ENCODE assay signal across 17 cellular contexts in the genomic region with DNA sequence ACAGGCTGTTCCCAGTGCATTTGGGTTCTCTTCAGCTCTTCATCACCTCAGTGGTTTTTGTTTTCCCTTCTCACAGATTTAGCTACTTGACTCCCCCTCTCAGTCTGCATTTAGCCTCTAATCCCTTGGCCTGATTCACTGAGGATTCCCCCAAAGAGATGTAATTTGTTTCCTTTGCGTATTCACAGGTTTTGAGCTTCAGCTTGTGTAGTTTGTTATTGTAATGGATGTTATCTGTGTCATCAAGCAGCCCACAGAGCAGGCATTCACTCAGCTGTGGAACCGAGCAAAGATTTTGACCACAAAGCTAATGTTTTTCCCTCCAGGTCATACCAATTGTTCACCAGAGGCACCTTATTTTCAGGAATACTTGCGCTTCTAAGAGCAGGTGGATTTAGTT. TPM values are rescaled to one million over a fixed set of nuclear protein-coding genes. Genes with fewer than 3 reads are reported as not detected.
A peak's percentile ranks its signal among the peaks of the same experiment; 100 is the strongest.
DNase-seq lines count a peak whose midpoint lies in the region; ATAC-seq and TF ChIP-seq lines count a peak whose summit lies in the region.
"Had no signal": no experiment of that assay in that cellular context is flagged by ENCODE, and none has a peak within 500 bp of the region (broad histone marks: within the 10 kb centered on the region; RNA-seq: fewer than 3 reads in every experiment).

No MANE protein-coding gene starts in this region.

- H3K36me3 Mint-ChIP-seq in activated CD4-positive, alpha-beta T cell treated with anti-CD3 and anti-CD28 coated beads for 36 hours (ENCODE audit: low read depth), result no peaks in the 10 kb centered on the region
- no peaks in the 10 kb centered on the region for H3K36me3 Mint-ChIP-seq in activated CD4-positive, alpha-beta T cell treated with anti-CD3 and anti-CD28 coated beads, Interleukin-2, amount 10 ng/mL, durations not matched to agents 7 days and 5 days (ENCODE audit: low read depth)
- H3K36me3 Mint-ChIP-seq in type B pancreatic cell (no peaks in the 10 kb centered on the region), immature natural killer cell (no peaks in the 10 kb centered on the region)
- H3K36me3 Mint-ChIP-seq: activated naive CD4-positive, alpha-beta T cell treated with anti-CD3 and anti-CD28 coated beads, Interleukin-2, amount 50 U/mL, for 72 hours had no signal

- no peak for DNase-seq in activated CD4-positive, alpha-beta T cell treated with anti-CD3 and anti-CD28 coated beads for 36 hours
- DNase-seq in activated CD4-positive, alpha-beta T cell treated with anti-CD3 and anti-CD28 coated beads, Interleukin-2, amount 10 ng/mL, durations not matched to agents 7 days and 5 days, result no peak
- DNase-seq in astrocyte of the spinal cord (ENCODE audit: low read depth, low spot score) (peak; percentile 71), islet precursor cell (peak; percentile 65), type B pancreatic cell (ENCODE audit: extremely low spot score, unreplicated experiment) (no peak), immature natural killer cell (no peak), AG08396 (ENCODE audit: low spot score) (no peak)
- DNase-seq: Calu3, dorsolateral prefrontal cortex, MV-4-11, NCI-H446, ovary, Right ventricle myocardium superior had no signal

- CTCF ChIA-PET in activated CD4-positive, alpha-beta T cell treated with anti-CD3 and anti-CD28 coated beads for 36 hours (lab: Charles Lee), result interaction anchor here (0.8 to 4.2 kb wide), 4 partner anchors 9 to 120 kb away, joined by 3 to 20 read pairs (median 4); no protein-coding TSS in a partner anchor
- CTCF ChIA-PET in activated CD4-positive, alpha-beta T cell treated with anti-CD3 and anti-CD28 coated beads, Interleukin-2, amount 10 ng/mL, durations not matched to agents 7 days and 5 days (lab: Charles Lee), result interaction anchor here (0.6 to 1.6 kb wide), 2 partner anchors 95 to 120 kb away, joined by 3 to 4 read pairs; no protein-coding TSS in a partner anchor

- H3K27me3 Mint-ChIP-seq in activated CD4-positive, alpha-beta T cell treated with anti-CD3 and anti-CD28 coated beads for 36 hours, result peaks cover 2% of the 10 kb centered on the region
- H3K27me3 Mint-ChIP-seq in activated CD4-positive, alpha-beta T cell treated with anti-CD3 and anti-CD28 coated beads, Interleukin-2, amount 10 ng/mL, durations not matched to agents 7 days and 5 days, result no peaks in the 10 kb centered on the region
- H3K27me3 Mint-ChIP-seq in type B pancreatic cell (peaks cover 15% of the 10 kb centered on the region), immature natural killer cell (ENCODE audit: low read depth in 3 of 3) (peaks cover 0 to 5% (median 2%) of the 10 kb centered on the region in 3 donors)

- no peak overlapping the region for H3K4me3 ChIP-seq in astrocyte of the spinal cord (ENCODE audit: low read depth, low read length)
- H3K4me3 ChIP-seq: A549, dorsolateral prefrontal cortex, ovary had no signal

- intact Hi-C loops in activated CD4-positive, alpha-beta T cell treated with anti-CD3 and anti-CD28 coated beads for 36 hours (cut with DNase I, micrococcal nuclease), result no loop called here

- peaks cover 3% of the 10 kb centered on the region for H3K4me1 Mint-ChIP-seq in activated CD4-positive, alpha-beta T cell treated with anti-CD3 and anti-CD28 coated beads for 36 hours
- H3K4me1 Mint-ChIP-seq in activated CD4-positive, alpha-beta T cell treated with anti-CD3 and anti-CD28 coated beads, Interleukin-2, amount 10 ng/mL, durations not matched to agents 7 days and 5 days, result no peaks in the 10 kb centered on the region
- H3K4me1 Mint-ChIP-seq in type B pancreatic cell (ENCODE audit: unreplicated experiment) (peaks cover 27% of the 10 kb centered on the region), immature natural killer cell (no peaks in the 10 kb centered on the region)

- POLR2A ChIA-PET in activated CD4-positive, alpha-beta T cell treated with anti-CD3 and anti-CD28 coated beads for 36 hours (lab: Charles Lee), result no interaction called here
- POLR2A ChIA-PET in activated CD4-positive, alpha-beta T cell treated with anti-CD3 and anti-CD28 coated beads, Interleukin-2, amount 10 ng/mL, durations not matched to agents 7 days and 5 days (lab: Charles Lee), result no interaction called here

- no peaks in the 10 kb centered on the region for H3K9me3 Mint-ChIP-seq in activated CD4-positive, alpha-beta T cell treated with anti-CD3 and anti-CD28 coated beads for 36 hours (ENCODE audit: low read depth)
- no peaks in the 10 kb centered on the region for H3K9me3 Mint-ChIP-seq in activated CD4-positive, alpha-beta T cell treated with anti-CD3 and anti-CD28 coated beads, Interleukin-2, amount 10 ng/mL, durations not matched to agents 7 days and 5 days
- no peaks in the 10 kb centered on the region for H3K9me3 Mint-ChIP-seq in type B pancreatic cell
- no peaks in the 10 kb centered on the region for H3K9me3 Mint-ChIP-seq in immature natural killer cell
- H3K9me3 Mint-ChIP-seq: activated naive CD4-positive, alpha-beta T cell treated with anti-CD3 and anti-CD28 coated beads, Interleukin-2, amount 50 U/mL, for 72 hours had no signal

- ATAC-seq in activated CD4-positive, alpha-beta T cell treated with anti-CD3 and anti-CD28 coated beads for 36 hours, result no peak
- no peak for ATAC-seq in activated CD4-positive, CD25-positive, alpha-beta regulatory T cell treated with anti-CD3 and anti-CD28 coated beads, Interleukin-2, amount 50 U/mL, for 24 hours
- ATAC-seq: A549; activated naive CD4-positive, alpha-beta T cell treated with anti-CD3 and anti-CD28 coated beads, Interleukin-2, amount 50 U/mL, for 72 hours; left lobe of liver had no signal

- H3K27ac Mint-ChIP-seq in activated CD4-positive, alpha-beta T cell treated with anti-CD3 and anti-CD28 coated beads for 36 hours, result peak overlapping the region; percentile 1
- no peak overlapping the region for H3K27ac Mint-ChIP-seq in activated CD4-positive, alpha-beta T cell treated with anti-CD3 and anti-CD28 coated beads, Interleukin-2, amount 10 ng/mL, durations not matched to agents 7 days and 5 days
- no peak overlapping the region for H3K27ac Mint-ChIP-seq in type B pancreatic cell
- H3K27ac Mint-ChIP-seq in immature natural killer cell, result no peak overlapping the region
- H3K27ac Mint-ChIP-seq: activated naive CD4-positive, alpha-beta T cell treated with anti-CD3 and anti-CD28 coated beads, Interleukin-2, amount 50 U/mL, for 72 hours had no signal

- TF ChIP-seq CTCF in astrocyte of the spinal cord (IDR thresholded peaks at IDR 0.05; ENCODE audit: low read depth, low read length) (no peak), type B pancreatic cell (conservative IDR thresholded peaks at IDR 0.05) (no peak)

- in situ Hi-C loops in astrocyte of the spinal cord (cut with HindIII; ENCODE audit: low sequenced_read_pairs), result no loop called here

- H3K4me3 Mint-ChIP-seq in activated CD4-positive, alpha-beta T cell treated with anti-CD3 and anti-CD28 coated beads for 36 hours, result no peak overlapping the region
- no peak overlapping the region for H3K4me3 Mint-ChIP-seq in activated CD4-positive, alpha-beta T cell treated with anti-CD3 and anti-CD28 coated beads, Interleukin-2, amount 10 ng/mL, durations not matched to agents 7 days and 5 days
- peak overlapping the region; percentile 6 for H3K4me3 Mint-ChIP-seq in type B pancreatic cell
- H3K4me3 Mint-ChIP-seq in immature natural killer cell, result no peak overlapping the region

RNA-seq across cellular contexts. Expression of gene ME3, which starts 6.4 kb away (rescaled TPM):
- 1 to 10 TPM; 4.0 to 6.0 TPM for total RNA-seq in activated CD4-positive, alpha-beta T cell treated with anti-CD3 and anti-CD28 coated beads for 36 hours
- total RNA-seq in activated CD4-positive, alpha-beta T cell treated with anti-CD3 and anti-CD28 coated beads, Interleukin-2, amount 10 ng/mL, durations not matched to agents 7 days and 5 days, result 1 to 10 TPM; 1.5 to 2.9 TPM
- 6.5 and 9.7 TPM in 2 replicates for total RNA-seq in type B pancreatic cell (ENCODE audit: low replicate concordance)
- polyA plus RNA-seq in immature natural killer cell, result 1 to 10 TPM in 2 of 3 donors, not detected in 1; 1.3 to 3.7 TPM

Comparison
In these comparisons a context has a peak if more than half of its experiments do, and no peak if none do; other contexts are left out.
1. DNase-seq: peak in astrocyte of the spinal cord (single experiment) and islet precursor cell (single experiment); none in activated CD4-positive, alpha-beta T cell treated with anti-CD3 and anti-CD28 coated beads for 36 hours (single experiment), activated CD4-positive, alpha-beta T cell treated with anti-CD3 and anti-CD28 coated beads, Interleukin-2, amount 10 ng/mL, durations not matched to agents 7 days and 5 days (single experiment), type B pancreatic cell (single experiment), immature natural killer cell (0 of 3) and AG08396 (single experiment).